In the genomic region with DNA sequence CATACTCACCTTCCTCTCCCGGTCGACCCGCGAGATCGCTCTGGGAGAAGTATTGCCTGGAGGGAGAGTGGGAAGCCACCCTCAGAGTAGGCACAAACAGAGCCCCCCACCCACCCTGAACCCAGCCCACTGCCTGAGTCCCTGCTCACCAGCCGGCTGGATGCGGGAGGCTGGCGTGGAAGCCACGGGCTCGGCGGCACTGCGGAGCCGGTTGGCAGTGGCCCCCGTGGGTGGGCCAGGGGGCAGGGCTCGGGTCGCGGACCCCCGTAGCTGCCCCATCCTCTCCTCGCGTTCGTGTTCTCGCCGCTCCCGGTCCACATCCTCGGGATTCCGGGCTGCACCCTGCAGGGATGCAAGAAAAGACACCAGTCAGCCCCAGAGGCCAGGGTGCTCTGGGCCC, we compare ENCODE assay signal across 29 cellular contexts. TPM values are rescaled to one million over a fixed set of nuclear protein-coding genes. Genes with fewer than 3 reads are reported as not detected.
DNase-seq lines count a peak whose midpoint lies in the region; ATAC-seq and TF ChIP-seq lines count a peak whose summit lies in the region.
"Had no signal": no experiment of that assay in that cellular context is flagged by ENCODE, and none has a peak within 500 bp of the region (broad histone marks: within the 10 kb centered on the region; RNA-seq: fewer than 3 reads in every experiment).

No MANE protein-coding gene starts in this region.

- H3K4me3 ChIP-seq in left ventricle myocardium inferior = no peak overlapping the region
- no peak overlapping the region for H3K4me3 ChIP-seq in upper lobe of left lung
- H3K4me3 ChIP-seq: colonic mucosa, mucosa of descending colon had no signal

- H3K4me3 Mint-ChIP-seq in brain (no peak overlapping the region), mesothelial cell of epicardium (no peak overlapping the region)
- H3K4me3 Mint-ChIP-seq: activated CD4-positive, alpha-beta memory T cell treated with anti-CD3 and anti-CD28 coated beads, Interleukin-2, amount 10 ng/mL, durations not matched to agents 7 days and 5 days; activated T-helper 1 cell treated with anti-CD3 and anti-CD28 coated beads, Interleukin-12 subunit alpha, Interleukin-12 subunit beta, Interleukin-2, Interleukin-4 antibody, amounts not matched to agents 30 ng/mL and 10 ng/mL and 1 ng/mL, durations not matched to agents 14 hours and 24 hours and 36 hours; CD4-positive, CD25-positive, alpha-beta regulatory T cell; natural killer cell; stimulated activated naive CD8-positive, alpha-beta T cell treated with anti-CD3 and anti-CD28 coated beads, Interleukin-15, Interleukin-2, amounts not matched to agents 100 ng/mL and 50 ng/mL, for 24 hours had no signal

- no peak for TF ChIP-seq POLR2A in upper lobe of left lung (IDR thresholded peaks at IDR 0.05)

- H3K36me3 ChIP-seq in left ventricle myocardium inferior (peaks cover 91% of the 10 kb centered on the region), upper lobe of left lung (peaks cover 35 to 84% (median 78%) of the 10 kb centered on the region in 4 donors)

- 98 to 100% methylated on average over 1 to 26 of the region's 26 CpGs for WGBS in upper lobe of left lung, 2 donors

- intact Hi-C loops in left ventricle myocardium inferior (cut with micrococcal nuclease) = no loop called here
- intact Hi-C loops in left ventricle myocardium superior (cut with micrococcal nuclease) = no loop called here

- DNase-seq in left ventricle myocardium inferior = no peak
- DNase-seq in left ventricle myocardium superior = no peak
- no peak for DNase-seq in mesothelial cell of epicardium (ENCODE audit: low spot score in 2 of 2, unreplicated experiment in 2 of 2)
- peak in 1 of 2 donors; percentile 80 for DNase-seq in upper lobe of left lung
- no peak for DNase-seq in H4 (ENCODE audit: low spot score)
- DNase-seq in stimulated activated CD8-positive, alpha-beta memory T cell treated with anti-CD3 and anti-CD28 coated beads, Interleukin-4, amount 100 ng/mL, for 48 hours = no peak
- no peak for DNase-seq in iPS-NIHi7 (ENCODE audit: extremely low spot score)
- DNase-seq: activated CD4-positive, alpha-beta memory T cell treated with anti-CD3 and anti-CD28 coated beads, Interleukin-2, amount 10 ng/mL, durations not matched to agents 7 days and 5 days; activated CD4-positive, alpha-beta T cell treated with anti-CD3 and anti-CD28 coated beads for 1 hour; activated CD8-positive, alpha-beta memory T cell treated with anti-CD3 and anti-CD28 coated beads, Interleukin-2, amount 50 U/mL, for 4 hours; activated naive CD4-positive, alpha-beta T cell treated with Interleukin-2 at 50 U/mL for 16 hours; AML-193; CD4-positive, CD25-positive, alpha-beta regulatory T cell; colonic mucosa; DMS 273 treated with DMSO at 0.1 percent for 48 hours; foreskin fibroblast; H7; mucosa of descending colon; natural killer cell; NCI-H1417; NCI-H2029; NCI-H526; NK-92 treated with Interleukin-12 subunit alpha and Interleukin-12 subunit beta, amount 100 ng/mL, for 24 hours; SHP77; stimulated activated CD4-positive, alpha-beta T cell treated with anti-CD3 and anti-CD28 coated beads, Interleukin-1b, Interleukin-23, amount 100 ng/mL, for 48 hours had no signal

- ATAC-seq in left ventricle myocardium superior = no peak
- ATAC-seq in upper lobe of left lung (ENCODE audit: low FRiP score in 2 of 2) = no peak
- ATAC-seq: esophagus mucosa, mucosa of descending colon, natural killer cell had no signal

- TF ChIP-seq EP300 in upper lobe of left lung (IDR thresholded peaks at IDR 0.05) = no peak

- no peaks in the 10 kb centered on the region for H3K9me3 Mint-ChIP-seq in brain
- no peaks in the 10 kb centered on the region for H3K9me3 Mint-ChIP-seq in mesothelial cell of epicardium
- H3K9me3 Mint-ChIP-seq: activated CD4-positive, alpha-beta memory T cell treated with anti-CD3 and anti-CD28 coated beads, Interleukin-2, amount 10 ng/mL, durations not matched to agents 7 days and 5 days; activated T-helper 1 cell treated with anti-CD3 and anti-CD28 coated beads, Interleukin-12 subunit alpha, Interleukin-12 subunit beta, Interleukin-2, Interleukin-4 antibody, amounts not matched to agents 30 ng/mL and 10 ng/mL and 1 ng/mL, durations not matched to agents 14 hours and 24 hours and 36 hours; natural killer cell; stimulated activated naive CD8-positive, alpha-beta T cell treated with anti-CD3 and anti-CD28 coated beads, Interleukin-15, Interleukin-2, amounts not matched to agents 100 ng/mL and 50 ng/mL, for 24 hours had no signal

- H3K36me3 Mint-ChIP-seq in brain (peaks cover 50% of the 10 kb centered on the region), mesothelial cell of epicardium (peaks cover 25% of the 10 kb centered on the region)
- H3K36me3 Mint-ChIP-seq: natural killer cell had no signal

- H3K27me3 ChIP-seq in left ventricle myocardium inferior (ENCODE audit: low read depth) (no peaks in the 10 kb centered on the region), upper lobe of left lung (no peaks in the 10 kb centered on the region)
- H3K27me3 ChIP-seq: colonic mucosa had no signal

- peaks cover 40% of the 10 kb centered on the region for H3K4me1 ChIP-seq in left ventricle myocardium inferior
- H3K4me1 ChIP-seq in upper lobe of left lung = no peaks in the 10 kb centered on the region

- H3K9me3 ChIP-seq in left ventricle myocardium inferior (replicated peaks) (no peaks in the 10 kb centered on the region), upper lobe of left lung (no peaks in the 10 kb centered on the region)
- H3K9me3 ChIP-seq: colonic mucosa, mucosa of descending colon had no signal

- H3K27me3 Mint-ChIP-seq in brain (peaks cover 2% of the 10 kb centered on the region), mesothelial cell of epicardium (ENCODE audit: low read depth) (no peaks in the 10 kb centered on the region)
- H3K27me3 Mint-ChIP-seq: activated CD4-positive, alpha-beta memory T cell treated with anti-CD3 and anti-CD28 coated beads, Interleukin-2, amount 10 ng/mL, durations not matched to agents 7 days and 5 days; CD4-positive, CD25-positive, alpha-beta regulatory T cell; stimulated activated naive CD8-positive, alpha-beta T cell treated with anti-CD3 and anti-CD28 coated beads, Interleukin-15, Interleukin-2, amounts not matched to agents 100 ng/mL and 50 ng/mL, for 24 hours had no signal

- TF ChIP-seq CTCF in left ventricle myocardium inferior (IDR thresholded peaks at IDR 0.05; ENCODE audit: borderline replicate concordance) (no peak), brain (conservative IDR thresholded peaks at IDR 0.05) (no peak), mesothelial cell of epicardium (IDR thresholded peaks at IDR 0.05; ENCODE audit: unreplicated experiment) (no peak), upper lobe of left lung (IDR thresholded peaks at IDR 0.05) (no peak)

- peak overlapping the region in 3 of 5 experiments; percentile 33 to 89 (median 81) for H3K27ac Mint-ChIP-seq in brain
- peak overlapping the region; percentile 21 for H3K27ac Mint-ChIP-seq in mesothelial cell of epicardium
- H3K27ac Mint-ChIP-seq: activated CD4-positive, alpha-beta memory T cell treated with anti-CD3 and anti-CD28 coated beads, Interleukin-2, amount 10 ng/mL, durations not matched to agents 7 days and 5 days; activated T-helper 1 cell treated with anti-CD3 and anti-CD28 coated beads, Interleukin-12 subunit alpha, Interleukin-12 subunit beta, Interleukin-2, Interleukin-4 antibody, amounts not matched to agents 30 ng/mL and 10 ng/mL and 1 ng/mL, durations not matched to agents 14 hours and 24 hours and 36 hours; CD4-positive, CD25-positive, alpha-beta regulatory T cell; natural killer cell; stimulated activated naive CD8-positive, alpha-beta T cell treated with anti-CD3 and anti-CD28 coated beads, Interleukin-15, Interleukin-2, amounts not matched to agents 100 ng/mL and 50 ng/mL, for 24 hours had no signal

- H3K27ac ChIP-seq in left ventricle myocardium inferior (replicated peaks) (peak overlapping the region; percentile 74), upper lobe of left lung (peak overlapping the region in 3 of 4 donors; percentile 51 to 71 (median 63))
- H3K27ac ChIP-seq: colonic mucosa had no signal

- no peaks in the 10 kb centered on the region for H3K4me1 Mint-ChIP-seq in brain
- H3K4me1 Mint-ChIP-seq in mesothelial cell of epicardium = peaks cover 14% of the 10 kb centered on the region
- H3K4me1 Mint-ChIP-seq: activated CD4-positive, alpha-beta memory T cell treated with anti-CD3 and anti-CD28 coated beads, Interleukin-2, amount 10 ng/mL, durations not matched to agents 7 days and 5 days; CD4-positive, CD25-positive, alpha-beta regulatory T cell; natural killer cell had no signal

RNA-seq across cellular contexts. Expression of gene TMEM184B, which starts 21.4 kb away (rescaled TPM):
- total RNA-seq in left ventricle myocardium inferior = 50.6 TPM
- 42.8 TPM for total RNA-seq in left ventricle myocardium superior
- 97.3 TPM for polyA plus RNA-seq in brain (ENCODE audit: insufficient read depth, low read depth, low replicate concordance)
- total RNA-seq in mesothelial cell of epicardium = 61.4 to 64.0 TPM (median 62.8 TPM) in 3 replicates
- 100 to 1,000 TPM in 1 of 6 donors, 10 to 100 TPM in 5; 47.5 to 141 (median 72.1) TPM for total RNA-seq in upper lobe of left lung
- total RNA-seq in H4 (2014; rRNA removed; shearing (Covaris generic)) = 46.6 and 62.1 TPM in 2 replicates

RNA-seq across cellular contexts. Expression of gene CSNK1E, which starts 23.0 kb away (rescaled TPM):
- 76.1 TPM for total RNA-seq in left ventricle myocardium inferior
- 72.6 TPM for total RNA-seq in left ventricle myocardium superior
- 162 TPM for polyA plus RNA-seq in brain (ENCODE audit: insufficient read depth, low read depth, low replicate concordance)
- 261 to 264 TPM (median 261 TPM) in 3 replicates for total RNA-seq in mesothelial cell of epicardium
- total RNA-seq in upper lobe of left lung = 100 to 1,000 TPM in 5 of 6 donors, 10 to 100 TPM in 1; 94.1 to 345 (median 123) TPM
- 87.4 and 95.4 TPM in 2 replicates for total RNA-seq in H4 (2014; rRNA removed; shearing (Covaris generic))
